ENCODE assay signal across 12 cellular contexts in the genomic region with DNA sequence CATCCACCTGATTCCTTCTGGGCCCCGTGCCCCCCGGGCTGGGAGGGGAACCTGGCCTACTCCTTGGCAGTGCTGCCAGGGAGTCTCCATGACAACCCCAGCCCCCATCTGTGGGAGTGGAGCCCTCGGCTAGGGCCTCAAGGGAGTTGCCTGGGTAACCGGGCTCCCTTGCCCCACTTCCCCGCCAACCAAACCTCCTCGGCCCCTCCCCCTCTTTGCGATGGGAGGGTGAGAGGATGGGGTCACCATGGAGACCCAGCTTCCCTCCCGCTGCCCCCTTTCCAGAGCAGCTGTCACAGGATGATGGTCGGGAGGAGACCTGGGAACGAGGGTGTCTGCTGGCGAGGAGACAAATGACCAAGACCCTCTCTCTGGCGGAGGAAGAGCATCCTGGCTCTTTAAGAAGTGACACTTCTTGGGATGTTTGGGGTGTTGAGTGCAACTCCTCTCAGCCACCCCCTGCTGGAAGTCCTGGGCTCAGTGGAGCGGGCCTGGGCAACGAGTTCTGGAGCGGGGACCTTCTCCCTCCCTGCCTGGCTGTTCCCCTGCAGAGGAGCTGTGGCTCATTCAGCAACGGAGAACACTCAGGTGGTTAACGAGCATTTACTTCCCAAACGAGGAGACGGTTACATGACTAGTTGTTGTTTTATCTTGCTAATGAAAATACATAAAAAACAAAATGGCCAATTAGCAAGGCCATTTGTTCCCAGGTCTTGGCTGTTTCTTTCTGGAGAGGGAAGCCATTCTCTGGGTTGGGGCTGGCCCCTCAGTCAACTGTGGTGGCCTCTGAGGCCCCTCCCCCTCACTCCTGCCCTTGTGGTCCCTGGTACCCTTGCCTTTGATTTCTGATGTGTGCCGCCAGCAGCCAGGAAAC.
DNase-seq lines count a peak whose midpoint lies in the region; ATAC-seq lines count a peak whose summit lies in the region.
"Had no signal": no experiment of that assay in that cellular context is flagged by ENCODE, and none has a peak within 500 bp of the region (broad histone marks: within the 10 kb centered on the region; RNA-seq: fewer than 3 reads in every experiment).

No MANE protein-coding gene starts in this region.

- POLR2A ChIA-PET in naive thymus-derived CD8-positive, alpha-beta T cell (lab: Charles Lee): no interaction called here

- peaks cover 10 to 36% (median 25%) of the 10 kb centered on the region in 4 donors for H3K4me1 Mint-ChIP-seq in naive thymus-derived CD8-positive, alpha-beta T cell

- DNase-seq in NCI-H345 treated with DMSO at 0.1 percent for 48 hours (lab: John Stamatoyannopoulos, UW; ENCODE audit: unreplicated experiment): peak; percentile 62
- peak in 47 of 51 donors; percentile 17 to 92 (median 75) for DNase-seq in hypothalamus (lab: John Stamatoyannopoulos, UW)
- DNase-seq in putamen (ENCODE audit: low spot score): peak; percentile 88
- no peak for DNase-seq in aorta
- DNase-seq in 8988T: no peak
- no peak for DNase-seq in naive thymus-derived CD8-positive, alpha-beta T cell
- no peak for DNase-seq in DMS153 treated with DMSO at 0.1 percent for 48 hours (lab: John Stamatoyannopoulos, UW; ENCODE audit: unreplicated experiment)
- DNase-seq: heart left ventricle, IMR-90, mucosa of descending colon, trophoblast cell had no signal

- no peak overlapping the region for H3K27ac Mint-ChIP-seq in naive thymus-derived CD8-positive, alpha-beta T cell

- intact Hi-C loops in aorta (cut with DNase I): no loop called here

- no peak for ATAC-seq in aorta (ENCODE audit: low FRiP score)
- no peak for ATAC-seq in naive thymus-derived CD8-positive, alpha-beta T cell
- ATAC-seq: heart left ventricle, mucosa of descending colon had no signal

- peaks cover 5% of the 10 kb centered on the region for H3K9me3 ChIP-seq in KOPT-K1 (ENCODE audit: insufficient read depth, low read length, poor library complexity, severe bottlenecking)
- H3K9me3 ChIP-seq in aorta (ENCODE audit: control insufficient read depth, low read length): no peaks in the 10 kb centered on the region
- H3K9me3 ChIP-seq: mucosa of descending colon had no signal

- H3K36me3 Mint-ChIP-seq in naive thymus-derived CD8-positive, alpha-beta T cell: peaks cover 0 to 6% (median 0%) of the 10 kb centered on the region in 3 donors

- H3K27me3 Mint-ChIP-seq in naive thymus-derived CD8-positive, alpha-beta T cell: peaks cover 2 to 33% (median 10%) of the 10 kb centered on the region in 5 donors

- H3K4me3 Mint-ChIP-seq in naive thymus-derived CD8-positive, alpha-beta T cell: no peak overlapping the region

- WGBS in aorta, 2 donors: 7% methylated on average over 19 to 20 of the region's 20 CpGs

- H3K27ac ChIP-seq in KOPT-K1 (ENCODE audit: low read depth, low read length, poor library complexity, severe bottlenecking) (peak overlapping the region; percentile 84), aorta (ENCODE audit: low read depth in 1 of 2, low read length in 2 of 2) (no peak overlapping the region)
- H3K27ac ChIP-seq: heart left ventricle had no signal

- H3K36me3 ChIP-seq in KOPT-K1 (ENCODE audit: insufficient read depth, low read length): no peaks in the 10 kb centered on the region
- no peaks in the 10 kb centered on the region for H3K36me3 ChIP-seq in aorta (ENCODE audit: control insufficient read depth in 1 of 2, insufficient read depth in 2 of 2, low read length in 1 of 2)
- H3K36me3 ChIP-seq: heart left ventricle had no signal

- H3K9me3 Mint-ChIP-seq in naive thymus-derived CD8-positive, alpha-beta T cell: peaks cover 0 to 3% (median 0%) of the 10 kb centered on the region in 9 donors

- H3K27me3 ChIP-seq in aorta (ENCODE audit: control insufficient read depth in 1 of 2, insufficient read depth in 2 of 2, low read length in 1 of 2): no peaks in the 10 kb centered on the region

- H3K4me1 ChIP-seq in aorta (ENCODE audit: control insufficient read depth in 1 of 2, insufficient read depth in 2 of 2, low read length in 2 of 2): no peaks in the 10 kb centered on the region
- H3K4me1 ChIP-seq: heart left ventricle had no signal

- no peak overlapping the region for H3K4me3 ChIP-seq in aorta (ENCODE audit: low read length in 2 of 2)
- H3K4me3 ChIP-seq: heart left ventricle, mucosa of descending colon had no signal

Comparison
In these comparisons a context has a peak if more than half of its experiments do, and no peak if none do; other contexts are left out.
1. DNase-seq: peak in NCI-H345 treated with DMSO at 0.1 percent for 48 hours (single experiment), hypothalamus (47 of 51) and putamen (single experiment); none in aorta (0 of 2), 8988T (single experiment), naive thymus-derived CD8-positive, alpha-beta T cell (0 of 10) and DMS153 treated with DMSO at 0.1 percent for 48 hours (single experiment).